ENCODE assay signal across 9 cellular contexts in the genomic region with DNA sequence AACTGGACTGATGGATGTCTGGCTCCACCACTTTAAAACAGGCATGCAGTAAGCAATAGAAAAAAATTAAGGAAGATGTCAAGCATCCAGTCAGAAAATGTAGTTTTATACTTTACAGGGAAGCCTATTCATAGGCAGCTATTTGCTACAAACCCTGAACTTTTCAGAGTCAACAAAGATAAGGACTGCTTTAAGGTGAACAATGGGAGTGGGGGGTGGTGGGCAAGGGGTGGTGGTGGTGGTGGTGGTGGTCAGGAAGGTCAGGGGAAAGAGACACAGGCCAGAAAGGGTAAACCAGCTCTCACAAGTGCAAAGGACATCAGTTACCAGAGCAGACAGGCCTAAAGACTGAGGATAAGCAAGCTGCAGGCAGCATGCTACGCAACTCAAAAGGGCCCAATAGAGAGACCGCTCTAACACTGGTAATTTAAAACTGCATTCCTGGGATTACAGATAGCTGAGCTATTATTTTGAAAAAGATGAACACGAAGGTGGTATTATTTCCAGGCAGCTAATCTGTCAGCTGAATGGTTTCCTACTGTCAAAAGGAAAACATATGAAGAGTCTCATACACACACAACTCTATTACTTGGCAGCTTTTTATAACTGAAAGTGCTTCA. TPM values are rescaled to one million over a fixed set of nuclear protein-coding genes. Genes with fewer than 3 reads are reported as not detected.
A peak's percentile ranks its signal among the peaks of the same experiment; 100 is the strongest.
DNase-seq lines count a peak whose midpoint lies in the region; ATAC-seq and TF ChIP-seq lines count a peak whose summit lies in the region.
"Had no signal": no experiment of that assay in that cellular context is flagged by ENCODE, and none has a peak within 500 bp of the region (broad histone marks: within the 10 kb centered on the region; RNA-seq: fewer than 3 reads in every experiment).

No MANE protein-coding gene starts in this region.

- peaks cover 85% of the 10 kb centered on the region for H3K4me1 Mint-ChIP-seq in CD8-positive, alpha-beta T cell (ENCODE audit: low read depth)
- H3K4me1 Mint-ChIP-seq in effector memory CD8-positive, alpha-beta T cell (ENCODE audit: low read depth in 2 of 2) = peaks cover 78% of the 10 kb centered on the region in 2 donors

- H3K27me3 Mint-ChIP-seq in CD8-positive, alpha-beta T cell (ENCODE audit: low read depth) = no peaks in the 10 kb centered on the region
- H3K27me3 Mint-ChIP-seq in effector memory CD8-positive, alpha-beta T cell = no peaks in the 10 kb centered on the region

- H3K4me2 ChIP-seq in MM.1S (ENCODE audit: low read depth, low read length) (peak overlapping the region; percentile 26; the same call in 1 of the 2 replicates), parathyroid adenoma (ENCODE audit: low read length) (peak overlapping the region; percentile 40)

- POLR2A ChIA-PET in CD8-positive, alpha-beta T cell (lab: Charles Lee) = interaction anchor here (1.4 kb wide), 1 partner anchor 20 kb away, joined by 4 read pairs; no protein-coding TSS in a partner anchor

- no peaks in the 10 kb centered on the region for H3K9me3 Mint-ChIP-seq in CD8-positive, alpha-beta T cell
- no peaks in the 10 kb centered on the region for H3K9me3 Mint-ChIP-seq in effector memory CD8-positive, alpha-beta T cell

- no peak for TF ChIP-seq CTCF in CD8-positive, alpha-beta T cell (IDR thresholded peaks at IDR 0.05)
- no peak for TF ChIP-seq CTCF in MM.1S (IDR thresholded peaks at IDR 0.05; ENCODE audit: low read length)
- TF ChIP-seq CTCF in parathyroid adenoma (IDR thresholded peaks at IDR 0.05) = no peak

- no peak overlapping the region for H3K9ac ChIP-seq in MM.1S (ENCODE audit: low read length)
- H3K9ac ChIP-seq in parathyroid adenoma = no peak overlapping the region

- H3K27me3 ChIP-seq in CD8-positive, alpha-beta T cell (ENCODE audit: insufficient read depth, low read length) = no peaks in the 10 kb centered on the region
- H3K27me3 ChIP-seq in MM.1S (replicated peaks; ENCODE audit: insufficient read depth, low read length) = no peaks in the 10 kb centered on the region
- no peaks in the 10 kb centered on the region for H3K27me3 ChIP-seq in parathyroid adenoma (ENCODE audit: control insufficient read depth, insufficient read depth, low read length)
- no peaks in the 10 kb centered on the region for H3K27me3 ChIP-seq in H7 (ENCODE audit: control insufficient read depth, insufficient read depth, low read length)

- H2AFZ ChIP-seq in MM.1S (ENCODE audit: low read length) = no peak overlapping the region
- no peak overlapping the region for H2AFZ ChIP-seq in parathyroid adenoma

- peaks cover 15% of the 10 kb centered on the region for H3K36me3 Mint-ChIP-seq in CD8-positive, alpha-beta T cell
- H3K36me3 Mint-ChIP-seq in effector memory CD8-positive, alpha-beta T cell (ENCODE audit: insufficient read depth) = peaks cover 40% of the 10 kb centered on the region

- H3K79me2 ChIP-seq in MM.1S (ENCODE audit: low read length) (peaks cover 99% of the 10 kb centered on the region), parathyroid adenoma (peaks cover 81% of the 10 kb centered on the region)

- H3K4me3 Mint-ChIP-seq in CD8-positive, alpha-beta T cell = peak overlapping the region; percentile 63
- peak overlapping the region; percentile 67 for H3K4me3 Mint-ChIP-seq in effector memory CD8-positive, alpha-beta T cell

- H3K9me3 ChIP-seq in CD8-positive, alpha-beta T cell (ENCODE audit: low read length) = no peaks in the 10 kb centered on the region
- no peaks in the 10 kb centered on the region for H3K9me3 ChIP-seq in MM.1S (replicated peaks; ENCODE audit: insufficient read depth, low read length)
- H3K9me3 ChIP-seq in parathyroid adenoma (ENCODE audit: control insufficient read depth, low read length) = no peaks in the 10 kb centered on the region

- no peak overlapping the region for H3K27ac ChIP-seq in CD8-positive, alpha-beta T cell (ENCODE audit: low read depth, low read length)
- H3K27ac ChIP-seq in MM.1S (ENCODE audit: low read length) = no peak overlapping the region
- H3K27ac ChIP-seq in parathyroid adenoma = peak overlapping the region; percentile 36

- peaks cover 8% of the 10 kb centered on the region for H3F3A ChIP-seq in MM.1S (ENCODE audit: insufficient read depth, low read length)

- CTCF ChIA-PET in CD8-positive, alpha-beta T cell (lab: Charles Lee) = interaction anchor here (1.4 kb wide), 1 partner anchor 101 kb away, joined by 4 read pairs; a partner anchor contains a TSS

- no peak for ATAC-seq in CD8-positive, alpha-beta T cell
- ATAC-seq in effector memory CD8-positive, alpha-beta T cell (replicated peaks) = peak; percentile 4
- ATAC-seq in GM21526 (IDR thresholded peaks at IDR 0.05; ENCODE audit: low FRiP score, unreplicated experiment) = no peak

- peak overlapping the region; percentile 84 for H3K27ac Mint-ChIP-seq in CD8-positive, alpha-beta T cell
- peak overlapping the region; percentile 92 to 93 for H3K27ac Mint-ChIP-seq in effector memory CD8-positive, alpha-beta T cell

- H3K9me2 ChIP-seq in MM.1S (replicated peaks; ENCODE audit: insufficient read depth, low read length) = no peaks in the 10 kb centered on the region

- H3K4me1 ChIP-seq in CD8-positive, alpha-beta T cell (ENCODE audit: insufficient read depth, low read length) = peaks cover 84% of the 10 kb centered on the region
- peaks cover 20% of the 10 kb centered on the region for H3K4me1 ChIP-seq in MM.1S (ENCODE audit: low read length)
- peaks cover 63% of the 10 kb centered on the region for H3K4me1 ChIP-seq in parathyroid adenoma

- intact Hi-C loops in CD8-positive, alpha-beta T cell (cut with DNase I, micrococcal nuclease) = no loop called here

- DNase-seq in CD8-positive, alpha-beta T cell = no peak
- DNase-seq in MM.1S (no peak), NCI-H446 treated with DMSO at 0.1 percent for 48 hours (lab: John Stamatoyannopoulos, UW) (no peak), COLO668 (lab: John Stamatoyannopoulos, UW; ENCODE audit: unreplicated experiment) (no peak), H7 (no peak)
- no peak for DNase-seq in effector memory CD8-positive, alpha-beta T cell
- DNase-seq: activated gamma-delta T cell treated with Interleukin-2 at 50 U/mL for 16 hours had no signal

- H4K20me1 ChIP-seq in MM.1S (ENCODE audit: insufficient read depth, low read length) = peaks cover 86% of the 10 kb centered on the region

- no peaks in the 10 kb centered on the region for H3K36me3 ChIP-seq in CD8-positive, alpha-beta T cell (ENCODE audit: insufficient read depth, low read length)
- H3K36me3 ChIP-seq in MM.1S (replicated peaks; ENCODE audit: insufficient read depth, low read length) (no peaks in the 10 kb centered on the region), parathyroid adenoma (ENCODE audit: control insufficient read depth, insufficient read depth, low read length) (no peaks in the 10 kb centered on the region), H7 (replicated peaks; ENCODE audit: control insufficient read depth, insufficient read depth, low read length) (no peaks in the 10 kb centered on the region)

- H3K4me3 ChIP-seq in CD8-positive, alpha-beta T cell (ENCODE audit: low read depth, low read length) = no peak overlapping the region
- no peak overlapping the region for H3K4me3 ChIP-seq in MM.1S (ENCODE audit: low read length)
- H3K4me3 ChIP-seq in parathyroid adenoma (ENCODE audit: low read depth, low read length) = no peak overlapping the region
- H3K4me3 ChIP-seq in H7 (ENCODE audit: insufficient read depth, low read depth, low read length) = no peak overlapping the region

RNA-seq across cellular contexts. Expression of a gene that starts 14.8 kb away (rescaled TPM):
- 100 to 1,000 TPM; 123 to 128 TPM for total RNA-seq in CD8-positive, alpha-beta T cell
- 24.8 and 26.1 TPM in 2 replicates for total RNA-seq in H7 (2014; rRNA removed; shearing (Covaris generic))
